14 cellular contexts compared by ENCODE assay signal in the genomic region with DNA sequence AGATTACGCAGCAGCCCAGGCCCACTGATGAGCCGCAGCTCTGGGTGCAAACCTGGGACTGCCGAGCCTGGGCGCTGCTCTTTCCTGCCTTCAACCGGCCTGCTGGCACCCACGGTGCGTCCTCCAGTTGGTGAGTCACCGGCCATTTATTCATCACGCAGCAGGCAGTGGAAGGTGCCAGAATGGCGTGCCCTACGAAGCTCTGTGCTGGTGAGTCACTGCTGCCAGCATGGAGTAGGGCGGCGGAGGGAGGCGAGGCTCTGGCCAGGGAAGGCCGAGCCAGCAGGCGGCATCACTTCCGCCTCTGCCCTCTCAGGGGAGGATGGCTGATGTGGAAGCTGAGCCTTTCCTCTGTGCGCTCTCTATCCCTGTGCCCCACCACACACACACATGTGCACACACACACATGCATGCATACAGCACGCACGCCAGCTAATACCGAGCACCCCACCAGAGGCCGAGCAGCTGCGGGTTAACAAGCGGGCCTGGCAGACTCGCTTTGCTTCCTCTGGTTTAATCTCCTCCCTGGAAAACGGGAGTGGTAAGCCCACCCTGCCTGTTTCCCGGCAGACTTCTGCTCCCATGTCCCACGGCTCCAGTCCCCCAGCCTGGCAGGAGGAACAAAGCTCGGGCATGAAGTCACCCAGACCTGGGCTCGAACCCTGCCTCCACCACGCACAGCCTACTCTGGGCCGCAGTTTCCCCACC. TPM values are rescaled to one million over a fixed set of nuclear protein-coding genes. Genes with fewer than 3 reads are reported as not detected.
DNase-seq lines count a peak whose midpoint lies in the region; ATAC-seq and TF ChIP-seq lines count a peak whose summit lies in the region.
"Had no signal": no experiment of that assay in that cellular context is flagged by ENCODE, and none has a peak within 500 bp of the region (broad histone marks: within the 10 kb centered on the region; RNA-seq: fewer than 3 reads in every experiment).

No MANE protein-coding gene starts in this region.

- BruUV-seq in A673 (replicated peaks; lab: Mats Ljungman, UMichigan) = no TSS peak

- CTCF ChIA-PET in A673 (lab: Charles Lee) = no interaction called here

- H3K4me1 ChIP-seq in A673 (ENCODE audit: insufficient read depth, low read length, poor library complexity, severe bottlenecking) = peaks cover 3% of the 10 kb centered on the region
- H3K4me1 ChIP-seq in mucosa of descending colon (ENCODE audit: low read depth) = no peaks in the 10 kb centered on the region
- no peaks in the 10 kb centered on the region for H3K4me1 ChIP-seq in left ventricle myocardium inferior
- H3K4me1 ChIP-seq: BLaER1 had no signal

- H3K9me3 ChIP-seq in A673 (ENCODE audit: low read depth, low read length, poor library complexity, severe bottlenecking) (peaks cover 6% of the 10 kb centered on the region), mucosa of descending colon (peaks cover 5% of the 10 kb centered on the region), left ventricle myocardium inferior (replicated peaks) (no peaks in the 10 kb centered on the region)

- DNase-seq in A673 (ENCODE audit: low spot score) (peak; percentile 83), HS-27A (ENCODE audit: low read depth) (peak; percentile 5), mucosa of descending colon (no peak), cortex of kidney (lab: John Stamatoyannopoulos, UW) (no peak), KBM-7 (no peak), left ventricle myocardium inferior (no peak)
- DNase-seq: activated CD4-positive, alpha-beta memory T cell treated with anti-CD3 and anti-CD28 coated beads for 36 hours; activated naive CD4-positive, alpha-beta T cell; NCI-H1694 treated with DMSO at 0.1 percent for 48 hours; nephron progenitor cell had no signal

- intact Hi-C loops in A673 (cut with micrococcal nuclease; ENCODE audit: unreplicated experiment) = no loop called here
- intact Hi-C loops in mucosa of descending colon (cut with DNase I, micrococcal nuclease) = no loop called here
- intact Hi-C loops in left ventricle myocardium inferior (cut with micrococcal nuclease) = no loop called here

- H3K27me3 ChIP-seq in A673 (replicated peaks; ENCODE audit: insufficient read depth, low read depth, low read length, poor library complexity) (no peaks in the 10 kb centered on the region), left ventricle myocardium inferior (ENCODE audit: low read depth) (peaks cover 61% of the 10 kb centered on the region)
- H3K27me3 ChIP-seq: BLaER1 had no signal

- TF ChIP-seq CTCF in A673 (conservative IDR thresholded peaks at IDR 0.05; ENCODE audit: low read depth, low read length) (no peak), mucosa of descending colon (IDR thresholded peaks at IDR 0.05) (no peak), left ventricle myocardium inferior (IDR thresholded peaks at IDR 0.05; ENCODE audit: borderline replicate concordance) (no peak)

- H3K36me3 ChIP-seq in A673 (ENCODE audit: insufficient read depth, low read length, poor library complexity, severe bottlenecking) (peaks cover 6% of the 10 kb centered on the region), mucosa of descending colon (ENCODE audit: low read depth) (no peaks in the 10 kb centered on the region), left ventricle myocardium inferior (no peaks in the 10 kb centered on the region)
- H3K36me3 ChIP-seq: BLaER1 had no signal

- H3K27ac ChIP-seq in A673 (ENCODE audit: low read depth, low read length, poor library complexity, severe bottlenecking) (no peak overlapping the region), angular gyrus (ENCODE audit: low read depth, low read length) (peak overlapping the region; percentile 59), left ventricle myocardium inferior (replicated peaks) (no peak overlapping the region)
- H3K27ac ChIP-seq: BLaER1 had no signal

- in situ Hi-C loops in KBM-7 (cut with MboI; ENCODE audit: low pct_unique_long_range_greater_than_20kb, low sequenced_read_pairs) = no loop called here

- ATAC-seq in mucosa of descending colon (peak; percentile 59), HG03108 (IDR thresholded peaks at IDR 0.05; ENCODE audit: unreplicated experiment) (no peak)

- POLR2A ChIA-PET in A673 (lab: Charles Lee; ENCODE audit: low non-redundant PET) = no interaction called here

- no peak overlapping the region for H3K4me3 ChIP-seq in A673 (ENCODE audit: low read depth, low read length, poor library complexity, severe bottlenecking)
- H3K4me3 ChIP-seq in mucosa of descending colon = no peak overlapping the region
- no peak overlapping the region for H3K4me3 ChIP-seq in left ventricle myocardium inferior
- H3K4me3 ChIP-seq: BLaER1 had no signal

RNA-seq across cellular contexts. Expression of gene OLFM1, which starts 39.2 kb away (rescaled TPM):
- total RNA-seq in A673 (2021) (278 and 308 TPM in 2 replicates), mucosa of descending colon (10 to 100 TPM in 2 of 3 donors, 1 to 10 TPM in 1; 4.6 to 17.7 (median 13.9) TPM), left ventricle myocardium inferior (10.0 TPM)
- total RNA-seq: activated CD4-positive, alpha-beta memory T cell treated with anti-CD3 and anti-CD28 coated beads for 36 hours; OCI-LY7 had no signal

Comparison
In these comparisons a context has a peak if more than half of its experiments do, and no peak if none do; other contexts are left out.
1. DNase-seq: peak in A673 (single experiment) and HS-27A (single experiment); none in mucosa of descending colon (0 of 3), cortex of kidney (single experiment), KBM-7 (single experiment) and left ventricle myocardium inferior (single experiment).
2. RNA of gene OLFM1, which starts 39.2 kb away (total RNA-seq): 278 to 308 TPM in A673; 4.6 to 17.7 TPM in mucosa of descending colon and 10.0 TPM in left ventricle myocardium inferior (single experiment); every median in the first group is over 10 times any median in the second.